Comparison of ENCODE assay signal across 8 cellular contexts in the genomic region with DNA sequence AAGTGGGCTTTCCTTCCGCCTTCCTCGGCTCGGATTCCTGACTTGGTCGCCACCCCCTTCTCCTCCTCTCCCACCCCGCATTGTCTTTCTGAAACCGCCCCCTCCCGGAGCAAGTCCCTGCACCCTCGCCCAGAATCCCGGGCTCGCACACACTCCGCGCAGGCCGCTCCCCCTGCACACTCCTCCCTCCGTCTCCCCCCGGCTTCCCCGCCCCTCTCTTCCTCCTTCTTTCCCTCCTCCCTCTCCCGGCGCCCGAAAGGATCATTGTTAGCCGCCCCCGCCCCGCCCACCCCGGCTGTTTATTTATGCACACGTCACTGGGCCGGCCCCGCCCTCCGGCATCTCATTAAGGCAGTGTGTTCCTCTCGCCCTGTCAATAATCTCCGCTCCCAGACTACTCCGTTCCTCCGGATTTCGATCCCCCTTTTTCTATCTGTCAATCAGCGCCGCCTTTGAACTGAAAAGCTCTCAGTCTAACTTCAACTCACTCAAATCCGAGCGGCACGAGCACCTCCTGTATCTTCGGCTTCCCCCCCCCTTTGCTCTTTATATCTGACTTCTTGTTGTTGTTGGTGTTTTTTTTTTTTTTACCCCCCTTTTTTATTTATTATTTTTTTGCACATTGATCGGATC. TPM values are rescaled to one million over a fixed set of nuclear protein-coding genes. Genes with fewer than 3 reads are reported as not detected.
DNase-seq lines count a peak whose midpoint lies in the region; ATAC-seq and TF ChIP-seq lines count a peak whose summit lies in the region.

A gene (plus strand): TSS at position 373 of the 633 bp plus-strand sequence. CDS start 510 bp downstream, outside the sequence.

- H3K27me3 ChIP-seq in neutrophil: peaks cover 21% of the 10 kb centered on the region
- no peaks in the 10 kb centered on the region for H3K27me3 ChIP-seq in tibial artery

- ATAC-seq in GM21515 (IDR thresholded peaks at IDR 0.05; ENCODE audit: unreplicated experiment): peak; percentile 59

- TF ChIP-seq CTCF in neutrophil (IDR thresholded peaks at IDR 0.05) (peak; percentile 28), tibial artery (IDR thresholded peaks at IDR 0.05) (no peak)

- intact Hi-C loops in head of caudate nucleus (cut with DNase I): loop anchor here (5.0 to 10.0 kb wide), 2 partner anchors 112 to 225 kb away; no protein-coding TSS in a partner anchor
- intact Hi-C loops in tibial artery (cut with DNase I; ENCODE audit: low total_unique reads): loop anchor here (10.0 kb wide), 3 partner anchors 75 to 435 kb away; no protein-coding TSS in a partner anchor

- peaks cover 26 to 29% of the 10 kb centered on the region in 2 experiments for H3K4me1 ChIP-seq in neutrophil (ENCODE audit: control insufficient read depth in 1 of 2, insufficient read depth in 1 of 2, low read depth in 1 of 2, low read length in 1 of 2)
- peaks cover 0 to 56% (median 27%) of the 10 kb centered on the region in 4 donors for H3K4me1 ChIP-seq in tibial artery

- 1% methylated on average over 36 to 39 of the region's 39 CpGs for WGBS in adipose tissue, 3 donors

- H3K27ac ChIP-seq in adipose tissue (ENCODE audit: low read depth, low read length) (peak within 1 kb of the TSS; percentile 73), neutrophil (peak within 1 kb of the TSS; percentile 84), tibial artery (peak within 1 kb of the TSS; percentile 95 to 96)

- peak; percentile 92 for DNase-seq in AG20443 (ENCODE audit: low spot score)
- peak; percentile 67 for DNase-seq in NCI-H128 (lab: John Stamatoyannopoulos, UW; ENCODE audit: unreplicated experiment)
- DNase-seq in SKM-1 treated with dmso at 0.1 percent for 144 hours (lab: John Stamatoyannopoulos, UW; ENCODE audit: unreplicated experiment): peak; percentile 94
- peak; percentile 82 to 98 (median 94) for DNase-seq in head of caudate nucleus
- peak; percentile 98 to 99 for DNase-seq in tibial artery

- H3K36me3 ChIP-seq in neutrophil (no peaks in the 10 kb centered on the region), tibial artery (no peaks in the 10 kb centered on the region)

- H3K4me3 ChIP-seq in neutrophil (ENCODE audit: low read depth in 1 of 2, low read length in 1 of 2): peak within 1 kb of the TSS; percentile 66 to 94
- peak within 1 kb of the TSS; percentile 75 to 85 for H3K4me3 ChIP-seq in tibial artery

- no peaks in the 10 kb centered on the region for H3K9me3 ChIP-seq in neutrophil
- no peaks in the 10 kb centered on the region for H3K9me3 ChIP-seq in tibial artery

RNA-seq across cellular contexts. Expression of the gene that starts here (rescaled TPM):
- polyA plus RNA-seq in adipose tissue: 10 to 100 TPM in 2 of 3 donors, 1 to 10 TPM in 1; 5.4 to 21.3 (median 20.0) TPM

Comparison
In these comparisons a context has a peak if more than half of its experiments do, and no peak if none do; other contexts are left out.
1. Peak in every context shown above with its lines: DNase-seq, ATAC-seq, H3K4me3 ChIP-seq and H3K27ac ChIP-seq.